In genomic region chr4:40750461-40751258, GRCh38 we compare ENCODE assay signal across 9 cellular contexts. TPM values are rescaled to one million over a fixed set of nuclear protein-coding genes. Genes with fewer than 3 reads are reported as not detected.
DNase-seq lines count a peak whose midpoint lies in the region; ATAC-seq lines count a peak whose summit lies in the region.
"Had no signal": no experiment of that assay in that cellular context is flagged by ENCODE, and none has a peak within 500 bp of the region (broad histone marks: within the 10 kb centered on the region; RNA-seq: fewer than 3 reads in every experiment).

No MANE protein-coding gene starts in this region.

- peak overlapping the region; percentile 64 for H3K4me3 Mint-ChIP-seq in T-helper 1 cell treated with Interleukin-12 subunit alpha and Interleukin-12 subunit beta and Interleukin-4 antibody, amounts not matched to agents 30 μg/mL and 1 μg/mL, for 36 hours
- H3K4me3 Mint-ChIP-seq in activated T-cell treated with anti-CD3 and anti-CD28 coated beads, Interleukin-2, amount 50 U/mL, for 72 hours = peak overlapping the region; percentile 77 to 78
- peak overlapping the region; percentile 71 for H3K4me3 Mint-ChIP-seq in stimulated activated memory B cell treated with anti-CD40 and anti-IgM and Interleukin-4, amounts not matched to agents 10 μg/mL and 1 μg/mL and 100 μg/mL, for 72 hours

- peaks cover 3% of the 10 kb centered on the region for H3K9me3 Mint-ChIP-seq in T-helper 1 cell treated with Interleukin-12 subunit alpha and Interleukin-12 subunit beta and Interleukin-4 antibody, amounts not matched to agents 30 μg/mL and 1 μg/mL, for 36 hours
- H3K9me3 Mint-ChIP-seq in activated T-cell treated with anti-CD3 and anti-CD28 coated beads, Interleukin-2, amount 50 U/mL, for 72 hours = peaks cover 0 to 1% of the 10 kb centered on the region in 2 donors
- H3K9me3 Mint-ChIP-seq in stimulated activated memory B cell treated with anti-CD40 and anti-IgM and Interleukin-4, amounts not matched to agents 10 μg/mL and 1 μg/mL and 100 μg/mL, for 72 hours = no peaks in the 10 kb centered on the region

- peak overlapping the region; percentile 92 for H3K4me3 ChIP-seq in iPS-20b (ENCODE audit: low read length)

- H3K27ac ChIP-seq in iPS-20b (ENCODE audit: low read length) = peak overlapping the region; percentile 11

- no peaks in the 10 kb centered on the region for H3K36me3 Mint-ChIP-seq in T-helper 1 cell treated with Interleukin-12 subunit alpha and Interleukin-12 subunit beta and Interleukin-4 antibody, amounts not matched to agents 30 μg/mL and 1 μg/mL, for 36 hours (ENCODE audit: low read depth)
- peaks cover 4 to 9% of the 10 kb centered on the region in 2 donors for H3K36me3 Mint-ChIP-seq in activated T-cell treated with anti-CD3 and anti-CD28 coated beads, Interleukin-2, amount 50 U/mL, for 72 hours (ENCODE audit: insufficient read depth in 2 of 2)
- no peaks in the 10 kb centered on the region for H3K36me3 Mint-ChIP-seq in stimulated activated memory B cell treated with anti-CD40 and anti-IgM and Interleukin-4, amounts not matched to agents 10 μg/mL and 1 μg/mL and 100 μg/mL, for 72 hours

- peaks cover 8% of the 10 kb centered on the region for H3K4me1 Mint-ChIP-seq in T-helper 1 cell treated with Interleukin-12 subunit alpha and Interleukin-12 subunit beta and Interleukin-4 antibody, amounts not matched to agents 30 μg/mL and 1 μg/mL, for 36 hours (ENCODE audit: low read depth)
- peaks cover 9% of the 10 kb centered on the region for H3K4me1 Mint-ChIP-seq in activated T-cell treated with anti-CD3 and anti-CD28 coated beads, Interleukin-2, amount 50 U/mL, for 72 hours (ENCODE audit: low read depth)
- peaks cover 8% of the 10 kb centered on the region for H3K4me1 Mint-ChIP-seq in stimulated activated memory B cell treated with anti-CD40 and anti-IgM and Interleukin-4, amounts not matched to agents 10 μg/mL and 1 μg/mL and 100 μg/mL, for 72 hours

- H3K27me3 Mint-ChIP-seq in T-helper 1 cell treated with Interleukin-12 subunit alpha and Interleukin-12 subunit beta and Interleukin-4 antibody, amounts not matched to agents 30 μg/mL and 1 μg/mL, for 36 hours (ENCODE audit: low read depth) = peaks cover 61% of the 10 kb centered on the region
- peaks cover 38% of the 10 kb centered on the region for H3K27me3 Mint-ChIP-seq in activated T-cell treated with anti-CD3 and anti-CD28 coated beads, Interleukin-2, amount 50 U/mL, for 72 hours (ENCODE audit: low read depth)
- H3K27me3 Mint-ChIP-seq in stimulated activated memory B cell treated with anti-CD40 and anti-IgM and Interleukin-4, amounts not matched to agents 10 μg/mL and 1 μg/mL and 100 μg/mL, for 72 hours = peaks cover 18% of the 10 kb centered on the region

- H3K4me1 ChIP-seq in iPS-20b (ENCODE audit: insufficient read depth, low read length) = peaks cover 5% of the 10 kb centered on the region; the same call in 1 of the 2 replicates

- H3K27ac Mint-ChIP-seq in T-helper 1 cell treated with Interleukin-12 subunit alpha and Interleukin-12 subunit beta and Interleukin-4 antibody, amounts not matched to agents 30 μg/mL and 1 μg/mL, for 36 hours = no peak overlapping the region
- peak overlapping the region; percentile 54 for H3K27ac Mint-ChIP-seq in activated T-cell treated with anti-CD3 and anti-CD28 coated beads, Interleukin-2, amount 50 U/mL, for 72 hours
- H3K27ac Mint-ChIP-seq in stimulated activated memory B cell treated with anti-CD40 and anti-IgM and Interleukin-4, amounts not matched to agents 10 μg/mL and 1 μg/mL and 100 μg/mL, for 72 hours = peak overlapping the region; percentile 54

- ATAC-seq in activated T-cell treated with anti-CD3 and anti-CD28 coated beads, Interleukin-2, amount 50 U/mL, for 72 hours (replicated peaks in 1 of 2) = peak in 1 of 2 donors; percentile 34
- ATAC-seq in stimulated activated memory B cell treated with anti-CD40 and anti-IgM and Interleukin-4, amounts not matched to agents 10 μg/mL and 1 μg/mL and 100 μg/mL, for 72 hours = no peak
- no peak for ATAC-seq in HG03135 (IDR thresholded peaks at IDR 0.05; ENCODE audit: unreplicated experiment)

- H3K36me3 ChIP-seq in iPS-20b (ENCODE audit: insufficient read depth, low read depth, low read length) = peaks cover 7% of the 10 kb centered on the region

- DNase-seq in T-helper 1 cell (no peak), NCI-H187 treated with DMSO at 0.1 percent for 48 hours (lab: John Stamatoyannopoulos, UW) (no peak), SK-N-DZ (ENCODE audit: low spot score) (no peak)
- no peak for DNase-seq in activated T-cell treated with anti-CD3 and anti-CD28 coated beads, Interleukin-2, amount 50 U/mL, for 72 hours

- H3K9me3 ChIP-seq in iPS-20b (ENCODE audit: insufficient read depth, low read depth, low read length) = no peaks in the 10 kb centered on the region

- H3K27me3 ChIP-seq in iPS-20b (ENCODE audit: insufficient read depth, low read length) = no peaks in the 10 kb centered on the region

- H3K9ac ChIP-seq in iPS-20b (ENCODE audit: low read depth, low read length) = peak overlapping the region; percentile 85

RNA-seq across cellular contexts. Expression of gene NSUN7, which starts 0.9 kb away (rescaled TPM):
- 1 to 10 TPM; 4.5 to 6.7 TPM for total RNA-seq in activated T-cell treated with anti-CD3 and anti-CD28 coated beads, Interleukin-2, amount 50 U/mL, for 72 hours
- 0.09 and 0.41 TPM in 2 replicates for polyA plus RNA-seq in SK-N-DZ (2014; cell fraction: cytosol; rRNA removed)
- 0.08 TPM in 1 of 2 replicates, not detected in the other for polyA plus RNA-seq in SK-N-DZ (2014; cell fraction: nucleus; rRNA removed)
- total RNA-seq: activated CD8-positive, alpha-beta memory T cell treated with anti-CD3 and anti-CD28 coated beads for 36 hours had no signal
